ENCODE assay signal across 1 cellular context in the genomic region with DNA sequence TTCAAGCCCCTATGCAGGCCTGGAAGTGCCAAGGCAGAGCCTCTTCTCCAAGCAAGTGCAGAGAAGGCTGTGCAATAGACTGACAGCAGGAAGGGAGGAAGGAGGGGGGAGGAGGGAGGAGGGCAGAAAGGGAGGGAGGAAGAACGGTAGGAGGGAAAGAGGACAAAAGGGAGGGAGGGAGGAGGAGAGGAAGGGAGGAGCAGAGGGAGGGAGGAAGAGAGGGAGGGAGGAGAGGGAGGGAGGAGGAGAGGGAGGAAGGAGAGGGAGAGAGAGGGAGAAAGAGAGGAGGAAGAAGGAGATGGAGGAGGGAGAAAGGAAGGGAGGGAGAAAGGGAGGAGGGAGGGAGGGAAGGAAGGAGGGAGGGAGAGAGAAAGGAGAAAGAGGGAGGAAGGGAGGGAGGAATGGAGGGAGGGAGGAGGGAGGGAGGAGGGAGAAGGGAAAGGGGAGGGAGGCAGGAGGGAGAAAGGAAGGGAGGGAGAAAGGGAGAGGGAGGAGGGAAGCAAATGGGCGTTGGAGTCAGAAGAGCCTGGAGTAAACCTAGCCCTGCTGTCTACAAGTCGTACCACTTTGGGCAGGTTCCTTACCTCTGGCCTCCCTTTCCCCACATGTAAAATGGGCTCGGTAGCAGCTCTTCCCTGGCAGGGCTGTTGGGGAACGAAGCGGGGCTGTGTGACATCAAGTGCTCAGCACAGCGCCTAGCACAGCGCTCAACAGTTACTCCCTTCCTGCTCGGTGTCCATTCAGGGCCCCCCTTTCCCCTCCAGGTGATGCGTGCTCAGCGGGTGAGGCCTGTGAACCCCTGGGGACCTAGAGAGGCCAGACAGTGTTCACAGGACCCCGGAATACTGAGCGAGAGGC.
TF ChIP-seq lines count a peak whose summit lies in the region.

No MANE protein-coding gene starts in this region.

TF ChIP-seq in H1, 55 proteins besides CTCF, POLR2A, EP300 and RAD21:
- no peak for TF ChIP-seq TAF7 (optimal IDR thresholded peaks at IDR 0.05; ENCODE audit: borderline replicate concordance, low read depth, low read length)
- TF ChIP-seq EGR1 (IDR thresholded peaks at IDR 0.05; ENCODE audit: borderline replicate concordance, low read depth, low read length) = peak; percentile 54; the same call in 1 of the 2 replicates
